In genomic region chr17:12580640-12581039, GRCh38 we compare ENCODE assay signal across 15 cellular contexts.
"Had no signal": no experiment of that assay in that cellular context is flagged by ENCODE, and none has a peak within 500 bp of the region (broad histone marks: within the 10 kb centered on the region; RNA-seq: fewer than 3 reads in every experiment).

No MANE protein-coding gene starts in this region.

- H3K4me3 ChIP-seq: psoas muscle, sigmoid colon, suprapubic skin, upper lobe of right lung had no signal

- H3K27ac ChIP-seq: psoas muscle, sigmoid colon, suprapubic skin, upper lobe of right lung had no signal

- H3K27me3 ChIP-seq: sigmoid colon had no signal

- DNase-seq: activated CD4-positive, alpha-beta T cell treated with anti-CD3 and anti-CD28 coated beads for 4 hours; activated naive CD4-positive, alpha-beta T cell treated with anti-CD3 and anti-CD28 coated beads for 36 hours; foreskin fibroblast; glutamatergic neuron; naive B cell; psoas muscle; sigmoid colon; stimulated activated CD4-positive, alpha-beta T cell treated with anti-CD3 and anti-CD28 coated beads, Interleukin-2, amount 100 ng/mL, for 48 hours; stimulated activated naive CD4-positive, alpha-beta T cell treated with Interleukin-2 at 50 U/mL for 16 hours; upper lobe of right lung had no signal

- ATAC-seq: activated T-helper 17 cell treated with anti-CD3 and anti-CD28 coated beads, Interleukin-2, amount 50 U/mL, for 72 hours; esophagus mucosa; left lobe of liver; psoas muscle; SK-N-SH treated with all-trans-retinoic acid at 6 μM for 48 hours; upper lobe of right lung had no signal

- H3K36me3 ChIP-seq: sigmoid colon, suprapubic skin, upper lobe of right lung had no signal

- H3K9me3 ChIP-seq: psoas muscle, sigmoid colon, upper lobe of right lung had no signal

- H3K4me1 ChIP-seq: psoas muscle, suprapubic skin, upper lobe of right lung had no signal
